ENCODE assay signal across 9 cellular contexts in the genomic region with DNA sequence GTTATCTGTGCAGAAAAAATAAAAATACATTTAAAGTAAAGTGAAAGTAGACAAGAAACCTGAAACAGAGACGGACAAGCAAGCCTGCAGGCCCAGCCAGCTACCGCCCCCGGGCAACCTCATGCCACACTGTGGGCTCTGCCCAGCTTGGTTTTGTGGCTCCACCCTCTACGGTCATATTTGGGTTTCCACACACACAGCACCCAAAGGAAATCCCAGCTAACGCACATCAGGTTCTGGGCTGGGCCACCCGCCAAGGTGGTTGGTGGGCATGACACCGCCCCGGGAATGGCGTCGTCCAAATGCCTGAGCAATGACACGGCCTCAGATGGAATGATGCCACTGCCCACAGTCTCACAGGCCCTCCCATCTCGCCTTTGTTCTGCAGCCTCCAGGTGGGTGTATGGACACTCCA. TPM values are rescaled to one million over a fixed set of nuclear protein-coding genes. Genes with fewer than 3 reads are reported as not detected.
DNase-seq lines count a peak whose midpoint lies in the region; ATAC-seq lines count a peak whose summit lies in the region.
"Had no signal": no experiment of that assay in that cellular context is flagged by ENCODE, and none has a peak within 500 bp of the region (broad histone marks: within the 10 kb centered on the region; RNA-seq: fewer than 3 reads in every experiment).

No MANE protein-coding gene starts in this region.

- H3K27ac ChIP-seq in naive thymus-derived CD4-positive, alpha-beta T cell (ENCODE audit: low read depth, low read length) = peak overlapping the region; percentile 51

- H3K36me3 ChIP-seq in naive thymus-derived CD4-positive, alpha-beta T cell (ENCODE audit: control insufficient read depth in 2 of 3, insufficient read depth in 3 of 3, low read length in 3 of 3) = no peaks in the 10 kb centered on the region

- DNase-seq in AG20443 (ENCODE audit: low spot score) (peak; percentile 82), RPMI7951 (ENCODE audit: low read depth) (peak; percentile 98), amniotic stem cell (lab: John Stamatoyannopoulos, UW) (peak; percentile 32), NCI-H146 (lab: John Stamatoyannopoulos, UW) (no peak), COR-L47 (lab: John Stamatoyannopoulos, UW) (no peak)
- peak in 7 of 9 donors; percentile 22 to 52 (median 39) for DNase-seq in naive thymus-derived CD4-positive, alpha-beta T cell

- intact Hi-C loops in naive thymus-derived CD4-positive, alpha-beta T cell (cut with micrococcal nuclease) = no loop called here

- peak overlapping the region; percentile 45 to 77 (median 66) for H3K4me3 Mint-ChIP-seq in naive thymus-derived CD4-positive, alpha-beta T cell

- peak overlapping the region; percentile 64 to 91 (median 80) for H3K27ac Mint-ChIP-seq in naive thymus-derived CD4-positive, alpha-beta T cell

- peaks cover 14 to 34% of the 10 kb centered on the region in 2 donors for H3K4me1 ChIP-seq in naive thymus-derived CD4-positive, alpha-beta T cell (ENCODE audit: control insufficient read depth in 2 of 2, insufficient read depth in 2 of 2, low read length in 2 of 2)

- POLR2A ChIA-PET in naive thymus-derived CD4-positive, alpha-beta T cell (lab: Charles Lee) = interaction anchor here (0.9 to 3.0 kb wide), 3 partner anchors 9 to 100 kb away, joined by 3 to 13 read pairs (median 11); a partner anchor contains a TSS

- peaks cover 0 to 37% (median 4%) of the 10 kb centered on the region in 5 donors for H3K36me3 Mint-ChIP-seq in naive thymus-derived CD4-positive, alpha-beta T cell

- peaks cover 0 to 2% (median 0%) of the 10 kb centered on the region in 11 donors for H3K9me3 Mint-ChIP-seq in naive thymus-derived CD4-positive, alpha-beta T cell

- H3K27me3 Mint-ChIP-seq in naive thymus-derived CD4-positive, alpha-beta T cell = no peaks in the 10 kb centered on the region

- CTCF ChIA-PET in naive thymus-derived CD4-positive, alpha-beta T cell (lab: Charles Lee) = no interaction called here

- no peaks in the 10 kb centered on the region for H3K9me3 ChIP-seq in naive thymus-derived CD4-positive, alpha-beta T cell (ENCODE audit: control insufficient read depth in 2 of 3, low read length in 3 of 3)

- no peaks in the 10 kb centered on the region for H3K27me3 ChIP-seq in naive thymus-derived CD4-positive, alpha-beta T cell (ENCODE audit: control insufficient read depth in 2 of 2, insufficient read depth in 2 of 2, low read length in 2 of 2)

- peak overlapping the region; percentile 6 for H3K4me3 ChIP-seq in naive thymus-derived CD4-positive, alpha-beta T cell (ENCODE audit: low read length)

- peak; percentile 82 for ATAC-seq in naive thymus-derived CD4-positive, alpha-beta T cell
- ATAC-seq in GM21825 (IDR thresholded peaks at IDR 0.05; ENCODE audit: unreplicated experiment) = no peak
- no peak for ATAC-seq in GM18873 (IDR thresholded peaks at IDR 0.05; ENCODE audit: low FRiP score, unreplicated experiment)

- H3K4me1 Mint-ChIP-seq in naive thymus-derived CD4-positive, alpha-beta T cell = peaks cover 39 to 88% (median 71%) of the 10 kb centered on the region in 7 donors

RNA-seq across cellular contexts. Expression of a gene that starts 22.9 kb away (rescaled TPM):
- total RNA-seq in RPMI7951 (2014; rRNA removed; shearing (Covaris generic)) = 10.3 and 12.6 TPM in 2 replicates
- total RNA-seq in naive thymus-derived CD4-positive, alpha-beta T cell = 10 to 100 TPM; 10.9 to 47.4 (median 23.7) TPM
- polyA plus RNA-seq in naive thymus-derived CD4-positive, alpha-beta T cell = 10 to 100 TPM in 1 of 2 donors, 1 to 10 TPM in 1; 6.6 to 11.9 TPM

RNA-seq across cellular contexts. Expression of a gene that starts 59.8 kb away (rescaled TPM):
- not detected in 2 replicates for total RNA-seq in RPMI7951 (2014; rRNA removed; shearing (Covaris generic))
- not detected for total RNA-seq in naive thymus-derived CD4-positive, alpha-beta T cell
- not detected for polyA plus RNA-seq in naive thymus-derived CD4-positive, alpha-beta T cell
- total RNA-seq: dermis microvascular lymphatic vessel endothelial cell had no signal

Comparison
In these comparisons a context has a peak if more than half of its experiments do, and no peak if none do; other contexts are left out.
1. DNase-seq: peak in AG20443 (single experiment), RPMI7951 (single experiment), amniotic stem cell (single experiment) and naive thymus-derived CD4-positive, alpha-beta T cell (7 of 9); none in NCI-H146 (single experiment) and COR-L47 (single experiment).